In the genomic region with DNA sequence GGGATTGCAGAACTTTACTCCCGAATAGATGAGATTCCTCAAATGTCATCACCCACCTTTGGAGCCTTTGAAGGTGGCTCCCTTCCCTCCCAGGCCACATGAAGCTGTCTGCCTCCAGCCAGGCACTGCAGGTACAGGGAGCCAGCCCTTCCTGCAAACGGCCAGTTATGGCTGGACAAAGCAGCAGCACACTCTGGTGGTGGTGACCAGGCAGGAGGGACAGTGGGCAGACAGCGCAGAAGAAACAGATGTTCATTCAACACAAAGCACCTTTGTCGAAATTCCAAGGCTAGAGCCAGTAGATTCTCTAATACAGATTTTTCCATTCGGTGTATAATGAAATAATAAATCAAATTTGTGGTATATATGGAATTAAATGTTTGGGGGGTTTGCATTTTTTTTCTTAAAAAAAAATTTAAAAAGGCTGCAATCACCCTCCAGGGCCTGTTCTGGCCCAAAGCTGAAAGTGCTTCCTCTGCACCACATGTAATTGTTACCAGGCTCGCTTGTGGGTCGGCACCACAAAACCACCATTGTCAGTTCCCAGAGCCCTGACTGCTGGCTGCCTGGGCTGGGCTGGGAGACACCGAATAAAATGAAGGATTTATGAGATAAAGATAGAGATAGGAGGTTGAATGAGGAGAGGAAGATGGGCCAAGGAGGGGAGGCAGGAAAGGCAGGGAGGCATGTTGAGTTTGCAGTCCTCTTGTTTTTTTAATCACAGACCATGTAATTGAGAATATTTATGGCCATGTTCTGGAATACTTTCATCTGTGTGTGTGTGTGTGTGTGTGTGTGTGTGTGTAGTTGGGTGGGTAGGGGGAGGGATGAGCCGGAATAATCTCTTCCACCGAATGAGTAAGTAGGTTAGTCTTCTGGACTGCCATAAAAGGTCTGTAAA, we compare ENCODE assay signal across 9 cellular contexts. TPM values are rescaled to one million over a fixed set of nuclear protein-coding genes. Genes with fewer than 3 reads are reported as not detected.
DNase-seq lines count a peak whose midpoint lies in the region; ATAC-seq, FAIRE-seq and TF ChIP-seq lines count a peak whose summit lies in the region.
"Had no signal": no experiment of that assay in that cellular context is flagged by ENCODE, and none has a peak within 500 bp of the region (broad histone marks: within the 10 kb centered on the region; RNA-seq: fewer than 3 reads in every experiment).

No MANE protein-coding gene starts in this region.

- no peak for FAIRE-seq in K562 (lab: Jason Lieb, UNC)

- CTCF ChIA-PET in K562 (lab: Yijun Ruan, JAX; ENCODE audit: low intra/inter-chr PET ratio): no interaction called here

- no peaks in the 10 kb centered on the region for H3K36me3 ChIP-seq in K562 (ENCODE audit: control insufficient read depth, insufficient read depth, low read length)

- H3K79me2 ChIP-seq in K562 (ENCODE audit: control insufficient read depth, insufficient read depth, low read length): no peaks in the 10 kb centered on the region

- H3K9ac ChIP-seq in K562 (ENCODE audit: insufficient read depth in 1 of 2, low read depth in 2 of 2, low read length in 2 of 2): no peak overlapping the region

- no peaks in the 10 kb centered on the region for H3K4me1 ChIP-seq in K562 (replicated peaks in 1 of 2; ENCODE audit: control insufficient read depth in 2 of 2, insufficient read depth in 2 of 2, low read length in 2 of 2)

- in situ Hi-C loops in K562 (cut with MboI): loop anchor here (25.0 kb wide), 1 partner anchor 1434 kb away; no protein-coding TSS in a partner anchor

- peaks cover 0 to 4% of the 10 kb centered on the region in 2 experiments; a peak in 2 of 5 replicates for H3K27me3 ChIP-seq in K562 (ENCODE audit: control insufficient read depth in 2 of 2, insufficient read depth in 2 of 2, low read length in 2 of 2)
- no peaks in the 10 kb centered on the region for H3K27me3 ChIP-seq in layer of hippocampus (ENCODE audit: control insufficient read depth, insufficient read depth, low read length)

- peak; percentile 51; the same call in 1 of the 3 replicates for ATAC-seq in K562
- ATAC-seq in stimulated activated naive B cell treated with anti-CD40 and anti-IgM and Interleukin-4, amounts not matched to agents 10 μg/mL and 1 μg/mL and 100 μg/mL, for 72 hours (replicated peaks): no peak
- no peak for ATAC-seq in GM18868 (IDR thresholded peaks at IDR 0.05; ENCODE audit: unreplicated experiment)

- peaks cover 82% of the 10 kb centered on the region for H3K4me1 Mint-ChIP-seq in HFFc6 (ENCODE audit: low read depth)
- H3K4me1 Mint-ChIP-seq in stimulated activated naive B cell treated with anti-CD40 and anti-IgM and Interleukin-4, amounts not matched to agents 10 μg/mL and 1 μg/mL and 100 μg/mL, for 72 hours: peaks cover 20 to 31% of the 10 kb centered on the region in 2 donors

- H3K9me1 ChIP-seq in K562 (ENCODE audit: control insufficient read depth, insufficient read depth, low read length): no peaks in the 10 kb centered on the region

- no peak overlapping the region for H2AFZ ChIP-seq in K562 (ENCODE audit: low read depth, low read length)

- no peak overlapping the region for H3K4me3 ChIP-seq in K562

- H3K9me3 Mint-ChIP-seq in HFFc6: no peaks in the 10 kb centered on the region
- H3K9me3 Mint-ChIP-seq in stimulated activated naive B cell treated with anti-CD40 and anti-IgM and Interleukin-4, amounts not matched to agents 10 μg/mL and 1 μg/mL and 100 μg/mL, for 72 hours: no peaks in the 10 kb centered on the region
- H3K9me3 Mint-ChIP-seq: activated B cell treated with CpG ODN at 0.5 μM for 24 hours had no signal

- WGBS in K562 (ENCODE audit: insufficient coverage, low coverage, missing lambda C conversion rate): 0% methylated on average over 7 of the region's 10 CpGs

- TF ChIP-seq EP300 in K562 (IDR thresholded peaks at IDR 0.05; ENCODE audit: low read length): no peak

- H3K27ac Mint-ChIP-seq in HFFc6: no peak overlapping the region
- peak overlapping the region; percentile 16 for H3K27ac Mint-ChIP-seq in stimulated activated naive B cell treated with anti-CD40 and anti-IgM and Interleukin-4, amounts not matched to agents 10 μg/mL and 1 μg/mL and 100 μg/mL, for 72 hours
- H3K27ac Mint-ChIP-seq: activated B cell treated with CpG ODN at 0.5 μM for 24 hours had no signal

- H3K4me2 ChIP-seq in K562 (ENCODE audit: insufficient read depth, low read length): no peak overlapping the region

- peak; percentile 33 to 57; a peak in 3 of 4 replicates for TF ChIP-seq RAD21 in K562 (CRISPR knock-in tag; conservative IDR thresholded peaks at IDR 0.05 in 1 of 2, IDR thresholded peaks at IDR 0.05 in 1 of 2)

- H3K27me3 Mint-ChIP-seq in HFFc6 (ENCODE audit: insufficient read depth): peaks cover 3% of the 10 kb centered on the region; the same call in 1 of the 2 replicates
- H3K27me3 Mint-ChIP-seq in stimulated activated naive B cell treated with anti-CD40 and anti-IgM and Interleukin-4, amounts not matched to agents 10 μg/mL and 1 μg/mL and 100 μg/mL, for 72 hours: no peaks in the 10 kb centered on the region
- H3K27me3 Mint-ChIP-seq: activated B cell treated with CpG ODN at 0.5 μM for 24 hours had no signal

- peaks cover 10% of the 10 kb centered on the region; the same call in 1 of the 2 replicates for H3K36me3 Mint-ChIP-seq in HFFc6 (ENCODE audit: low read depth)
- peaks cover 0 to 6% of the 10 kb centered on the region in 2 donors for H3K36me3 Mint-ChIP-seq in stimulated activated naive B cell treated with anti-CD40 and anti-IgM and Interleukin-4, amounts not matched to agents 10 μg/mL and 1 μg/mL and 100 μg/mL, for 72 hours

- H4K20me1 ChIP-seq in K562 (replicated peaks; ENCODE audit: control insufficient read depth, insufficient read depth, low read length): no peaks in the 10 kb centered on the region

- intact Hi-C loops in K562 (cut with micrococcal nuclease): no loop called here

- DNase-seq in HFFc6 (no peak), K562 (ENCODE audit: extremely low read depth in 1 of 4, low spot score in 3 of 4) (peak in 1 of 4 experiments; percentile 3), GM19240 (ENCODE audit: insufficient read length, low spot score) (no peak), activated T-cell treated with anti-CD3 and anti-CD28 coated beads for 4 hours (no peak)
- DNase-seq in stimulated activated naive B cell treated with anti-CD40 and anti-IgM and Interleukin-4, amounts not matched to agents 10 μg/mL and 1 μg/mL and 100 μg/mL, for 72 hours: no peak
- DNase-seq: activated B cell treated with CpG ODN at 0.5 μM for 24 hours, NCI-H526 treated with DMSO at 0.1 percent for 48 hours had no signal

- BruUV-seq in K562 (replicated peaks; lab: Mats Ljungman, UMichigan): no TSS peak

- H3K4me3 Mint-ChIP-seq in HFFc6: no peak overlapping the region
- H3K4me3 Mint-ChIP-seq in stimulated activated naive B cell treated with anti-CD40 and anti-IgM and Interleukin-4, amounts not matched to agents 10 μg/mL and 1 μg/mL and 100 μg/mL, for 72 hours: no peak overlapping the region
- H3K4me3 Mint-ChIP-seq: activated B cell treated with CpG ODN at 0.5 μM for 24 hours had no signal

- no peak for TF ChIP-seq POLR2A in K562 (conservative IDR thresholded peaks at IDR 0.05)

- no peaks in the 10 kb centered on the region for H3K9me3 ChIP-seq in K562 (replicated peaks; ENCODE audit: control insufficient read depth, insufficient read depth, low read depth, low read length)

- H3K27ac ChIP-seq in K562 (ENCODE audit: extremely low read depth, low read depth, low read length): no peak overlapping the region
- H3K27ac ChIP-seq in layer of hippocampus (ENCODE audit: low read depth, low read length): peak overlapping the region; percentile 24

- POLR2A ChIA-PET in K562 (lab: Yijun Ruan, JAX): no interaction called here

- TF ChIP-seq CTCF in HFFc6 (IDR thresholded peaks at IDR 0.05) (peak; percentile 39; the same call in 1 of the 2 replicates), K562 (IDR thresholded peaks at IDR 0.05 in 2 of 3, conservative IDR thresholded peaks at IDR 0.05 in 1 of 3; ENCODE audit: insufficient read depth in 2 of 3, low read depth in 1 of 3, low read length in 3 of 3) (peak in 2 of 3 experiments; percentile 17 to 35; a peak in 2 of 6 replicates)

TF ChIP-seq in K562, 482 proteins besides CTCF, POLR2A, EP300 and RAD21 (continues in another document):
- TF ChIP-seq SAP30 (IDR thresholded peaks at IDR 0.05; ENCODE audit: borderline replicate concordance, insufficient read depth, low read depth, low read length, poor library complexity, severe bottlenecking) (no peak), SNRNP70 (optimal IDR thresholded peaks at IDR 0.05; ENCODE audit: low read depth, low read length) (no peak), RBM22 (IDR thresholded peaks at IDR 0.05; ENCODE audit: low read depth, low read length, poor library complexity, severe bottlenecking) (no peak), NCOA4 (IDR thresholded peaks at IDR 0.05; ENCODE audit: partially characterized antibody) (no peak)
- TF ChIP-seq, protein P1, sequence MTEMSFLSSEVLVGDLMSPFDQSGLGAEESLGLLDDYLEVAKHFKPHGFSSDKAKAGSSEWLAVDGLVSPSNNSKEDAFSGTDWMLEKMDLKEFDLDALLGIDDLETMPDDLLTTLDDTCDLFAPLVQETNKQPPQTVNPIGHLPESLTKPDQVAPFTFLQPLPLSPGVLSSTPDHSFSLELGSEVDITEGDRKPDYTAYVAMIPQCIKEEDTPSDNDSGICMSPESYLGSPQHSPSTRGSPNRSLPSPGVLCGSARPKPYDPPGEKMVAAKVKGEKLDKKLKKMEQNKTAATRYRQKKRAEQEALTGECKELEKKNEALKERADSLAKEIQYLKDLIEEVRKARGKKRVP (CRISPR knock-in tag; IDR thresholded peaks at IDR 0.05): no peak

RNA-seq across cellular contexts. Expression of gene NRP2, which starts 14.5 kb away (rescaled TPM):
- 10 to 100 TPM; 11.8 to 25.1 (median 21.4) TPM for total RNA-seq in HFFc6 (2021; fragmentation: NEBNext Ultra II Directional; extraction: Animal tissue kit (Norgen Biotek cat#: 25700))
- not detected in 2 replicates for total RNA-seq in K562 (2011; cell fraction: chromatin; rRNA removed; ENCODE audit: low replicate concordance)
- not detected in 2 replicates for total RNA-seq in K562 (2011; cell fraction: nucleolus; rRNA removed)
- total RNA-seq in K562 (2011; cell fraction: nucleoplasm; rRNA removed): not detected in 2 replicates
- total RNA-seq in K562 (2014; rRNA removed) (0.05 TPM in 1 of 2 replicates, not detected in the other), K562 (2014; rRNA removed; fragmentation: Illumina TruSeq; extraction: Trizol) (not detected in 2 replicates), K562 (2015; rRNA removed; fragmentation: Illumina TruSeq; extraction: Trizol) (not detected in 2 replicates), K562 (2021) (0.13 and 0.31 TPM in 2 replicates)
- polyA plus RNA-seq in K562 (2011; rRNA removed) (not detected in 2 replicates), K562 (2014; fragmentation: Illumina TruSeq; extraction: Trizol) (0.15 TPM in 1 of 2 replicates, not detected in the other), K562 (2014; fragmentation: Nextera tagmentation; extraction: Ambion mirVana) (not detected), K562 (2014; rRNA removed) (0.16 TPM in 1 of 2 replicates, not detected in the other)
- polyA plus RNA-seq in K562 (2011; cell fraction: cytosol; rRNA removed): 0.01 and 0.04 TPM in 2 replicates
- polyA plus RNA-seq in K562 (2011; cell fraction: nucleus; rRNA removed): not detected in 2 replicates
- polyA plus RNA-seq in K562 (2012): 0.01 and 0.06 TPM in 2 replicates
- polyA minus RNA-seq in K562 (2011; rRNA and poly(A)+ RNA removed): not detected in 2 replicates
- polyA minus RNA-seq in K562 (2011; cell fraction: cytosol; rRNA and poly(A)+ RNA removed): not detected in 2 replicates
- not detected in 2 replicates for polyA minus RNA-seq in K562 (2011; cell fraction: nucleus; rRNA and poly(A)+ RNA removed)

Comparison
In these comparisons a context has a peak if more than half of its experiments do, and no peak if none do; other contexts are left out.
1. RNA of gene NRP2, which starts 14.5 kb away (total RNA-seq): 11.8 to 25.1 TPM in HFFc6; 0.05 to 0.31 TPM in K562; every median in the first group is over 4 times any median in the second.